1 cellular context compared by ENCODE assay signal in the genomic region with DNA sequence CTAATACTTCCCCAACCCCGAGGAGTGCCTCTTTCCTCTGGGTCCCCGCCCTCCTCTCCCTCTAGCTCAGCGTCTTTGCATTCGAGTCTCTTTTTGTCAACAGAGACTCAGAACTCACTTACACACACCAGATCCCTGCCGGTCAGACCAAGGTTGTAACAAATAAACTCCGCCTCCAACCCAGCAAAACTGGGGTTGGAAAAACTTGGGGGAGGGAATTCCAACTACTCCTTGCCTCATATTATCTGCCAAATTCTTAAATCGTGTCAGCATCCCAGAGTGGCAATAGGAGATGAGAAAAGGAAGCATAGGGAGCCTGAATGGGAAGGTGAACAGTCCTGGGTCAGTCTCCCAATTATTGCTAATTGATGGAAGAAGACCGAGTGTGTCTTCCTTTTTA.
TF ChIP-seq lines count a peak whose summit lies in the region.

A gene (minus strand): TSS at position 101 of the 400 bp plus-strand sequence. CDS start 726 bp downstream, outside the sequence.

TF ChIP-seq in H1, 55 proteins besides CTCF, POLR2A, EP300 and RAD21:
- TF ChIP-seq, protein P1, sequence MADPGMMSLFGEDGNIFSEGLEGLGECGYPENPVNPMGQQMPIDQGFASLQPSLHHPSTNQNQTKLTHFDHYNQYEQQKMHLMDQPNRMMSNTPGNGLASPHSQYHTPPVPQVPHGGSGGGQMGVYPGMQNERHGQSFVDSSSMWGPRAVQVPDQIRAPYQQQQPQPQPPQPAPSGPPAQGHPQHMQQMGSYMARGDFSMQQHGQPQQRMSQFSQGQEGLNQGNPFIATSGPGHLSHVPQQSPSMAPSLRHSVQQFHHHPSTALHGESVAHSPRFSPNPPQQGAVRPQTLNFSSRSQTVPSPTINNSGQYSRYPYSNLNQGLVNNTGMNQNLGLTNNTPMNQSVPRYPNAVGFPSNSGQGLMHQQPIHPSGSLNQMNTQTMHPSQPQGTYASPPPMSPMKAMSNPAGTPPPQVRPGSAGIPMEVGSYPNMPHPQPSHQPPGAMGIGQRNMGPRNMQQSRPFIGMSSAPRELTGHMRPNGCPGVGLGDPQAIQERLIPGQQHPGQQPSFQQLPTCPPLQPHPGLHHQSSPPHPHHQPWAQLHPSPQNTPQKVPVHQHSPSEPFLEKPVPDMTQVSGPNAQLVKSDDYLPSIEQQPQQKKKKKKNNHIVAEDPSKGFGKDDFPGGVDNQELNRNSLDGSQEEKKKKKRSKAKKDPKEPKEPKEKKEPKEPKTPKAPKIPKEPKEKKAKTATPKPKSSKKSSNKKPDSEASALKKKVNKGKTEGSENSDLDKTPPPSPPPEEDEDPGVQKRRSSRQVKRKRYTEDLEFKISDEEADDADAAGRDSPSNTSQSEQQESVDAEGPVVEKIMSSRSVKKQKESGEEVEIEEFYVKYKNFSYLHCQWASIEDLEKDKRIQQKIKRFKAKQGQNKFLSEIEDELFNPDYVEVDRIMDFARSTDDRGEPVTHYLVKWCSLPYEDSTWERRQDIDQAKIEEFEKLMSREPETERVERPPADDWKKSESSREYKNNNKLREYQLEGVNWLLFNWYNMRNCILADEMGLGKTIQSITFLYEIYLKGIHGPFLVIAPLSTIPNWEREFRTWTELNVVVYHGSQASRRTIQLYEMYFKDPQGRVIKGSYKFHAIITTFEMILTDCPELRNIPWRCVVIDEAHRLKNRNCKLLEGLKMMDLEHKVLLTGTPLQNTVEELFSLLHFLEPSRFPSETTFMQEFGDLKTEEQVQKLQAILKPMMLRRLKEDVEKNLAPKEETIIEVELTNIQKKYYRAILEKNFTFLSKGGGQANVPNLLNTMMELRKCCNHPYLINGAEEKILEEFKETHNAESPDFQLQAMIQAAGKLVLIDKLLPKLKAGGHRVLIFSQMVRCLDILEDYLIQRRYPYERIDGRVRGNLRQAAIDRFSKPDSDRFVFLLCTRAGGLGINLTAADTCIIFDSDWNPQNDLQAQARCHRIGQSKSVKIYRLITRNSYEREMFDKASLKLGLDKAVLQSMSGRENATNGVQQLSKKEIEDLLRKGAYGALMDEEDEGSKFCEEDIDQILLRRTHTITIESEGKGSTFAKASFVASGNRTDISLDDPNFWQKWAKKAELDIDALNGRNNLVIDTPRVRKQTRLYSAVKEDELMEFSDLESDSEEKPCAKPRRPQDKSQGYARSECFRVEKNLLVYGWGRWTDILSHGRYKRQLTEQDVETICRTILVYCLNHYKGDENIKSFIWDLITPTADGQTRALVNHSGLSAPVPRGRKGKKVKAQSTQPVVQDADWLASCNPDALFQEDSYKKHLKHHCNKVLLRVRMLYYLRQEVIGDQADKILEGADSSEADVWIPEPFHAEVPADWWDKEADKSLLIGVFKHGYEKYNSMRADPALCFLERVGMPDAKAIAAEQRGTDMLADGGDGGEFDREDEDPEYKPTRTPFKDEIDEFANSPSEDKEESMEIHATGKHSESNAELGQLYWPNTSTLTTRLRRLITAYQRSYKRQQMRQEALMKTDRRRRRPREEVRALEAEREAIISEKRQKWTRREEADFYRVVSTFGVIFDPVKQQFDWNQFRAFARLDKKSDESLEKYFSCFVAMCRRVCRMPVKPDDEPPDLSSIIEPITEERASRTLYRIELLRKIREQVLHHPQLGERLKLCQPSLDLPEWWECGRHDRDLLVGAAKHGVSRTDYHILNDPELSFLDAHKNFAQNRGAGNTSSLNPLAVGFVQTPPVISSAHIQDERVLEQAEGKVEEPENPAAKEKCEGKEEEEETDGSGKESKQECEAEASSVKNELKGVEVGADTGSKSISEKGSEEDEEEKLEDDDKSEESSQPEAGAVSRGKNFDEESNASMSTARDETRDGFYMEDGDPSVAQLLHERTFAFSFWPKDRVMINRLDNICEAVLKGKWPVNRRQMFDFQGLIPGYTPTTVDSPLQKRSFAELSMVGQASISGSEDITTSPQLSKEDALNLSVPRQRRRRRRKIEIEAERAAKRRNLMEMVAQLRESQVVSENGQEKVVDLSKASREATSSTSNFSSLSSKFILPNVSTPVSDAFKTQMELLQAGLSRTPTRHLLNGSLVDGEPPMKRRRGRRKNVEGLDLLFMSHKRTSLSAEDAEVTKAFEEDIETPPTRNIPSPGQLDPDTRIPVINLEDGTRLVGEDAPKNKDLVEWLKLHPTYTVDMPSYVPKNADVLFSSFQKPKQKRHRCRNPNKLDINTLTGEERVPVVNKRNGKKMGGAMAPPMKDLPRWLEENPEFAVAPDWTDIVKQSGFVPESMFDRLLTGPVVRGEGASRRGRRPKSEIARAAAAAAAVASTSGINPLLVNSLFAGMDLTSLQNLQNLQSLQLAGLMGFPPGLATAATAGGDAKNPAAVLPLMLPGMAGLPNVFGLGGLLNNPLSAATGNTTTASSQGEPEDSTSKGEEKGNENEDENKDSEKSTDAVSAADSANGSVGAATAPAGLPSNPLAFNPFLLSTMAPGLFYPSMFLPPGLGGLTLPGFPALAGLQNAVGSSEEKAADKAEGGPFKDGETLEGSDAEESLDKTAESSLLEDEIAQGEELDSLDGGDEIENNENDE (IDR thresholded peaks at IDR 0.05; ENCODE audit: insufficient replicate concordance, low read length): no peak
- TF ChIP-seq KDM1A (IDR thresholded peaks at IDR 0.05; ENCODE audit: borderline replicate concordance, low read length): no peak
- TF ChIP-seq NANOG (IDR thresholded peaks at IDR 0.05; ENCODE audit: insufficient read depth, low read depth, low read length, poor library complexity, severe bottlenecking): no peak
- TF ChIP-seq CTBP2 (IDR thresholded peaks at IDR 0.05; ENCODE audit: borderline replicate concordance, insufficient read depth, insufficient read length, low read length): no peak
TF ChIP-seq in H1: peak in this region for 0.
